8 cellular contexts compared by ENCODE assay signal in the genomic region with DNA sequence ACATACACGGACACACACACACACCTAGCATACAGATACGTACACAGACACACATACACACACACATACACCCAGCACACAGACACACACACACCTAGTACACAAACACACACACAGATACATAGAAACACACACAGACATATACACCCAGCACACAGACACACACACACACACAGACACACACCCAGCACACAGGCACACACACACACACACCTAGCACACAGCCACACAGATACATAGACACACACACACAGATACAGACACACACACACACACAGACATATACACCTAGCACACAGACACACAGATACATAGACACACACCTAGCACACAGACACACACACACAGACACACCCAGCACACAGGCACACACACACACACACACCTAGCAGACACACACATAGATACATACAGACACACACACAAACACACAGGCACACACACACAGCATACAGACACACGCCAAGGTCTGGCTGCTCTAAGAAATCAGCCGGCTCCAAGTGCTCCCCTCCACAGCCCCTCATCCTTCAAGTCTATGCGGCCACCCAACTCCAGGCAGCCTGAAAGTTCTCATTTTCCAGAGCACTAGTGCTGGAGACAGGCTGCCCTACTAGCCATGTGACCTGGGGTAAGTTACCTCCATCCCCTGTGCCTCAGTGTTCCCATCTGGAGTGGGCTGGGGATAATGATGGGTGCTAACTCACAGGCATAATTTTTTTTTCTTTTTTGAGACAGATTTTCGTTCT. TPM values are rescaled to one million over a fixed set of nuclear protein-coding genes. Genes with fewer than 3 reads are reported as not detected.
DNase-seq lines count a peak whose midpoint lies in the region; TF ChIP-seq lines count a peak whose summit lies in the region.
"Had no signal": no experiment of that assay in that cellular context is flagged by ENCODE, and none has a peak within 500 bp of the region (broad histone marks: within the 10 kb centered on the region; RNA-seq: fewer than 3 reads in every experiment).

No MANE protein-coding gene starts in this region.

- H3K4me1 Mint-ChIP-seq in CD14-positive monocyte, result no peaks in the 10 kb centered on the region

- H3K4me1 ChIP-seq in ascending aorta, result peaks cover 2 to 23% of the 10 kb centered on the region in 2 donors

- TF ChIP-seq CTCF in CD14-positive monocyte (IDR thresholded peaks at IDR 0.05) (no peak), ascending aorta (IDR thresholded peaks at IDR 0.05) (no peak)

- H3K27me3 Mint-ChIP-seq in CD14-positive monocyte (ENCODE audit: low read depth in 3 of 3), result peaks cover 0 to 1% (median 1%) of the 10 kb centered on the region in 3 donors

- peaks cover 61 to 82% of the 10 kb centered on the region in 2 donors for H3K36me3 Mint-ChIP-seq in CD14-positive monocyte

- intact Hi-C loops in CD14-positive monocyte (cut with micrococcal nuclease) (no loop called here), ascending aorta (cut with DNase I) (loop anchor here (5.0 kb wide), 1 partner anchor 75 kb away; no protein-coding TSS in a partner anchor)

- H3K9me3 ChIP-seq in ascending aorta, result no peaks in the 10 kb centered on the region
- H3K9me3 ChIP-seq: esophagus squamous epithelium, upper lobe of left lung had no signal

- DNase-seq in CD14-positive monocyte (ENCODE audit: low spot score) (no peak), ascending aorta (ENCODE audit: low spot score in 2 of 2) (no peak), activated gamma-delta T cell treated with Interleukin-2 at 50 U/mL for 16 hours (no peak), substantia nigra (lab: John Stamatoyannopoulos, UW) (no peak)
- DNase-seq: esophagus squamous epithelium, MV-4-11, upper lobe of left lung had no signal

- no peaks in the 10 kb centered on the region for H3K27me3 ChIP-seq in ascending aorta
- H3K27me3 ChIP-seq: esophagus squamous epithelium, upper lobe of left lung had no signal

- peaks cover 0 to 3% (median 0%) of the 10 kb centered on the region in 7 donors for H3K9me3 Mint-ChIP-seq in CD14-positive monocyte
- H3K9me3 Mint-ChIP-seq: activated T-cell treated with anti-CD3 and anti-CD28 coated beads, Interleukin-2, amount 50 U/mL, for 4 hours had no signal

- no peak overlapping the region for H3K4me3 Mint-ChIP-seq in CD14-positive monocyte
- H3K4me3 Mint-ChIP-seq: activated T-cell treated with anti-CD3 and anti-CD28 coated beads, Interleukin-2, amount 50 U/mL, for 4 hours had no signal

- H3K27ac Mint-ChIP-seq in CD14-positive monocyte, result peak overlapping the region in 4 of 7 donors; percentile 57 to 83 (median 78)

- peaks cover 65 to 74% of the 10 kb centered on the region in 2 donors for H3K36me3 ChIP-seq in ascending aorta

- no peak overlapping the region for H3K4me3 ChIP-seq in ascending aorta
- H3K4me3 ChIP-seq: esophagus squamous epithelium, upper lobe of left lung had no signal

- peak overlapping the region; percentile 26 to 38 for H3K27ac ChIP-seq in ascending aorta
- no peak overlapping the region for H3K27ac ChIP-seq in substantia nigra (ENCODE audit: low read depth, low read length, poor library complexity, severe bottlenecking)

RNA-seq across cellular contexts. Expression of gene NR1D1, which starts 13.2 kb away (rescaled TPM):
- under 1 TPM; 0.28 to 0.31 TPM for polyA plus RNA-seq in CD14-positive monocyte
- 0.43 TPM for total RNA-seq in ascending aorta

RNA-seq across cellular contexts. Expression of gene THRA, which starts 24.5 kb away (rescaled TPM):
- 1 to 10 TPM; 2.5 to 3.8 TPM for polyA plus RNA-seq in CD14-positive monocyte
- 35.4 TPM for total RNA-seq in ascending aorta

RNA-seq across cellular contexts. Expression of gene MED24, which starts 33.0 kb away (rescaled TPM):
- polyA plus RNA-seq in CD14-positive monocyte, result 10 to 100 TPM; 24.9 to 34.1 TPM
- total RNA-seq in ascending aorta, result 176 TPM

RNA-seq across cellular contexts. Expression of gene MSL1, which starts 34.5 kb away (rescaled TPM):
- polyA plus RNA-seq in CD14-positive monocyte, result 10 to 100 TPM in 1 of 2 donors, 1 to 10 TPM in 1; 10.0 to 11.4 TPM
- total RNA-seq in ascending aorta, result 82.5 TPM

RNA-seq across cellular contexts. Expression of gene CASC3, which starts 53.1 kb away (rescaled TPM):
- polyA plus RNA-seq in CD14-positive monocyte, result 10 to 100 TPM; 19.0 to 30.2 TPM
- total RNA-seq in ascending aorta, result 48.9 TPM
